11 cellular contexts compared by ENCODE assay signal in the genomic region with DNA sequence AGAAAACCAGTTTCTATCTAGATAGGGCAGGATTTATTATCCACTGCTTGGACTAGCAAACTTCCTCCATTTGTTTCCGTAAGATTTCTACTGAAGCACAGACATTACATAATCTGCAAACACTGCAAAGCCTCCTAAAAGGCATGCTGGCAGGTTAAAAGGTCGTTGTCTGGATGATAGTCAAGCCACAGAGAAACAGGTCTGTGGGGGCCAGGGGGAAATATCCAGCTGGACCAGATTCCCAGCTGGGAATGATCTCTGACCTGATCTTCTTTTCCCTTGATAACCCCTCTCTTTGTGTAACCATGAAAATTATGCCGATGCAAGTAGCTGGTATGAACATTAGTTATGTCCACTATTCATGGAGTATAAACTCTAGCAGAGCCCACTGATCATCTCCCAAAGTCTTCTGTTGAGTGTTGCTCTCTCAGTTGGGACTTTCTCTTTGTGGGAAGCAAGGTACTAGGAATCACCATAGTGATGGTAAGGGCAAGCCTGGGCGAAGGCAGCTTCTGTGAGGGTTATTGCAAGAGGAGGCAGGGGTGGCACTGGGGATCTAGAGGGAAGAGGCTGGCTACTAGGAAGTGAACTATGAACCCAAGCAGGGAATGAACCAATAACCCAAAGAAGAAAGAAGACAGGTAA.
DNase-seq lines count a peak whose midpoint lies in the region; ATAC-seq and TF ChIP-seq lines count a peak whose summit lies in the region.
"Had no signal": no experiment of that assay in that cellular context is flagged by ENCODE, and none has a peak within 500 bp of the region (broad histone marks: within the 10 kb centered on the region; RNA-seq: fewer than 3 reads in every experiment).

No MANE protein-coding gene starts in this region.

- H3K9me3 ChIP-seq in breast epithelium (no peaks in the 10 kb centered on the region), body of pancreas (no peaks in the 10 kb centered on the region), upper lobe of left lung (no peaks in the 10 kb centered on the region)

- TF ChIP-seq CTCF in MCF 10A (IDR thresholded peaks at IDR 0.05; ENCODE audit: unreplicated experiment) (no peak), breast epithelium (IDR thresholded peaks at IDR 0.05) (no peak), body of pancreas (IDR thresholded peaks at IDR 0.05) (no peak), upper lobe of left lung (IDR thresholded peaks at IDR 0.05) (no peak)

- in situ Hi-C loops in KBM-7 (cut with MboI; ENCODE audit: low pct_unique_long_range_greater_than_20kb, low sequenced_read_pairs), result no loop called here

- intact Hi-C loops in MCF 10A (cut with micrococcal nuclease), result no loop called here
- intact Hi-C loops in breast epithelium (cut with DNase I; ENCODE audit: low total_unique reads), result loop anchor here (5.0 kb wide), 1 partner anchor 641 kb away; no protein-coding TSS in a partner anchor
- intact Hi-C loops in body of pancreas (cut with DNase I), result no loop called here
- intact Hi-C loops in left colon (cut with DNase I, micrococcal nuclease), result no loop called here

- no peaks in the 10 kb centered on the region for H3K4me1 ChIP-seq in breast epithelium
- peaks cover 13% of the 10 kb centered on the region for H3K4me1 ChIP-seq in body of pancreas
- peaks cover 7 to 11% (median 9%) of the 10 kb centered on the region in 4 donors for H3K4me1 ChIP-seq in upper lobe of left lung

- DNase-seq in MCF 10A (ENCODE audit: unreplicated experiment) (peak; percentile 16), breast epithelium (ENCODE audit: low spot score in 2 of 2) (no peak), body of pancreas (no peak), left colon (no peak), upper lobe of left lung (peak in 1 of 2 donors; percentile 35), NCI-H446 (lab: John Stamatoyannopoulos, UW) (no peak), KBM-7 (no peak)
- DNase-seq in activated T-cell treated with anti-CD3 and anti-CD28 coated beads, Interleukin-2, amount 50 U/mL, for 1 hour, result no peak
- DNase-seq: activated T-cell treated with anti-CD3 and anti-CD28 coated beads for 4 hours; NCI-H510A; stimulated activated naive B cell treated with anti-CD40 and anti-IgM and Interleukin-4, amounts not matched to agents 10 μg/mL and 1 μg/mL and 100 μg/mL, for 72 hours had no signal

- BruUV-seq in MCF 10A (replicated peaks; lab: Mats Ljungman, UMichigan), result no TSS peak

- peaks cover 8% of the 10 kb centered on the region for H3K4me1 Mint-ChIP-seq in MCF 10A (ENCODE audit: insufficient read depth, unreplicated experiment)
- H3K4me1 Mint-ChIP-seq: stimulated activated naive B cell treated with anti-CD40 and anti-IgM and Interleukin-4, amounts not matched to agents 10 μg/mL and 1 μg/mL and 100 μg/mL, for 72 hours had no signal

- H3K36me3 Mint-ChIP-seq in MCF 10A (ENCODE audit: insufficient read depth, unreplicated experiment), result peaks cover 10% of the 10 kb centered on the region

- H3K27me3 ChIP-seq in breast epithelium (no peaks in the 10 kb centered on the region), body of pancreas (no peaks in the 10 kb centered on the region), upper lobe of left lung (no peaks in the 10 kb centered on the region)

- POLR2A ChIA-PET in MCF 10A (lab: Yijun Ruan, JAX), result interaction anchor here (0.6 to 1.4 kb wide), 2 partner anchors 11 to 43 kb away, joined by 3 read pairs; no protein-coding TSS in a partner anchor

- ATAC-seq in body of pancreas (no peak), left colon (peak; percentile 45), upper lobe of left lung (ENCODE audit: low FRiP score in 2 of 2) (peak; percentile 26 to 36)
- ATAC-seq: stimulated activated naive B cell treated with anti-CD40 and anti-IgM and Interleukin-4, amounts not matched to agents 10 μg/mL and 1 μg/mL and 100 μg/mL, for 72 hours had no signal

- CTCF ChIA-PET in MCF 10A (lab: Yijun Ruan, JAX), result interaction anchor here (1.0 kb wide), 1 partner anchor 298 kb away, joined by 5 read pairs; no protein-coding TSS in a partner anchor

- no peaks in the 10 kb centered on the region for H3K27me3 Mint-ChIP-seq in MCF 10A (ENCODE audit: insufficient read depth, unreplicated experiment)
- H3K27me3 Mint-ChIP-seq: stimulated activated naive B cell treated with anti-CD40 and anti-IgM and Interleukin-4, amounts not matched to agents 10 μg/mL and 1 μg/mL and 100 μg/mL, for 72 hours had no signal

- H3K27ac ChIP-seq in breast epithelium, result no peak overlapping the region
- peak overlapping the region in 3 of 4 donors; percentile 6 to 54 (median 19) for H3K27ac ChIP-seq in body of pancreas
- H3K27ac ChIP-seq in upper lobe of left lung, result peak overlapping the region in 1 of 4 donors; percentile 24

- WGBS in body of pancreas, 2 donors, result 31 to 38% methylated on average over 4 of the region's 4 CpGs
- 29 to 38% methylated on average over 4 of the region's 4 CpGs for WGBS in upper lobe of left lung, 2 donors

- H3K4me3 ChIP-seq in breast epithelium, result no peak overlapping the region
- no peak overlapping the region for H3K4me3 ChIP-seq in body of pancreas
- H3K4me3 ChIP-seq in upper lobe of left lung, result no peak overlapping the region

- TF ChIP-seq POLR2A in breast epithelium (IDR thresholded peaks at IDR 0.05) (no peak), body of pancreas (IDR thresholded peaks at IDR 0.05) (no peak), upper lobe of left lung (IDR thresholded peaks at IDR 0.05) (no peak)

- H3K36me3 ChIP-seq in breast epithelium, result no peaks in the 10 kb centered on the region
- no peaks in the 10 kb centered on the region for H3K36me3 ChIP-seq in body of pancreas (replicated peaks in 1 of 2; ENCODE audit: insufficient read depth in 1 of 2, low read depth in 2 of 2)
- no peaks in the 10 kb centered on the region for H3K36me3 ChIP-seq in upper lobe of left lung

- peak overlapping the region; percentile 6 for H3K27ac Mint-ChIP-seq in MCF 10A (ENCODE audit: low read depth, unreplicated experiment)
- H3K27ac Mint-ChIP-seq: stimulated activated naive B cell treated with anti-CD40 and anti-IgM and Interleukin-4, amounts not matched to agents 10 μg/mL and 1 μg/mL and 100 μg/mL, for 72 hours had no signal

- no peak overlapping the region for H3K4me3 Mint-ChIP-seq in MCF 10A (ENCODE audit: unreplicated experiment)
- H3K4me3 Mint-ChIP-seq: stimulated activated naive B cell treated with anti-CD40 and anti-IgM and Interleukin-4, amounts not matched to agents 10 μg/mL and 1 μg/mL and 100 μg/mL, for 72 hours had no signal

- TF ChIP-seq EP300 in upper lobe of left lung (IDR thresholded peaks at IDR 0.05), result no peak

- H3K9me3 Mint-ChIP-seq in MCF 10A (ENCODE audit: unreplicated experiment), result no peaks in the 10 kb centered on the region
- H3K9me3 Mint-ChIP-seq: stimulated activated naive B cell treated with anti-CD40 and anti-IgM and Interleukin-4, amounts not matched to agents 10 μg/mL and 1 μg/mL and 100 μg/mL, for 72 hours had no signal

Comparison
In these comparisons a context has a peak if more than half of its experiments do, and no peak if none do; other contexts are left out.
1. H3K27ac ChIP-seq: peak in body of pancreas (3 of 4); none in breast epithelium (0 of 2).